4 cellular contexts compared by ENCODE assay signal in genomic region chr15:70967646-70968045, GRCh38.
"Had no signal": no experiment of that assay in that cellular context is flagged by ENCODE, and none has a peak within 500 bp of the region (broad histone marks: within the 10 kb centered on the region; RNA-seq: fewer than 3 reads in every experiment).

No MANE protein-coding gene starts in this region.

- DNase-seq: H9, HCEC 1CT had no signal

- H3K27ac ChIP-seq: HL-60 had no signal

- H3K4me2 ChIP-seq: GM23338 had no signal

- H2AFZ ChIP-seq: GM23338 had no signal

- H3K4me3 ChIP-seq: GM23338 had no signal
